Comparison of ENCODE assay signal across 9 cellular contexts in genomic region chr18:57084331-57085298, GRCh38.
DNase-seq lines count a peak whose midpoint lies in the region; ATAC-seq and TF ChIP-seq lines count a peak whose summit lies in the region.
"Had no signal": no experiment of that assay in that cellular context is flagged by ENCODE, and none has a peak within 500 bp of the region (broad histone marks: within the 10 kb centered on the region; RNA-seq: fewer than 3 reads in every experiment).

No MANE protein-coding gene starts in this region.

- H3K4me3 ChIP-seq in CD4-positive, alpha-beta memory T cell (ENCODE audit: low read length in 2 of 2): no peak overlapping the region

- 0 out of 2 replicates have a peak, but pooled peaks have one; percentile 18 for TF ChIP-seq POLR2A in Raji (IDR thresholded peaks at IDR 0.05; ENCODE audit: insufficient read depth, low read depth, low read length)

- CTCF ChIA-PET in CD4-positive, alpha-beta memory T cell (lab: Charles Lee; ENCODE audit: partially characterized antibody): no interaction called here
- CTCF ChIA-PET in activated CD4-positive, alpha-beta T cell treated with anti-CD3 and anti-CD28 coated beads for 36 hours (lab: Charles Lee): no interaction called here

- no peak overlapping the region for H3K27ac ChIP-seq in CD4-positive, alpha-beta memory T cell (ENCODE audit: low read depth, low read length)

- peaks cover 6 to 17% (median 9%) of the 10 kb centered on the region in 4 donors for H3K4me1 Mint-ChIP-seq in CD4-positive, alpha-beta memory T cell
- peaks cover 10% of the 10 kb centered on the region for H3K4me1 Mint-ChIP-seq in activated CD4-positive, alpha-beta T cell treated with anti-CD3 and anti-CD28 coated beads for 36 hours

- H3K27me3 Mint-ChIP-seq in CD4-positive, alpha-beta memory T cell: peaks cover 4 to 10% of the 10 kb centered on the region in 2 donors
- peaks cover 20% of the 10 kb centered on the region for H3K27me3 Mint-ChIP-seq in activated CD4-positive, alpha-beta T cell treated with anti-CD3 and anti-CD28 coated beads for 36 hours

- peak overlapping the region in 2 of 7 donors; percentile 62 to 63 for H3K27ac Mint-ChIP-seq in CD4-positive, alpha-beta memory T cell
- no peak overlapping the region for H3K27ac Mint-ChIP-seq in activated CD4-positive, alpha-beta T cell treated with anti-CD3 and anti-CD28 coated beads for 36 hours

- peaks cover 11% of the 10 kb centered on the region for H3K4me1 ChIP-seq in CD4-positive, alpha-beta memory T cell (ENCODE audit: insufficient read depth, low read length)

- ATAC-seq in GM19043 (IDR thresholded peaks at IDR 0.05; ENCODE audit: low read depth, unreplicated experiment) (peak; percentile 76), HG03060 (IDR thresholded peaks at IDR 0.05; ENCODE audit: low read depth, unreplicated experiment) (peak; percentile 38)
- ATAC-seq in activated CD4-positive, alpha-beta T cell treated with anti-CD3 and anti-CD28 coated beads for 36 hours: no peak

- DNase-seq in CD4-positive, alpha-beta memory T cell: no peak
- no peak for DNase-seq in hippocampal formation (lab: John Stamatoyannopoulos, UW)
- DNase-seq in activated effector memory CD4-positive, alpha-beta T cell treated with anti-CD3 and anti-CD28 coated beads, Interleukin-2, amount 50 U/mL, for 16 hours: no peak
- no peak for DNase-seq in activated CD4-positive, alpha-beta T cell treated with anti-CD3 and anti-CD28 coated beads for 36 hours
- DNase-seq in dedifferentiated amniotic fluid mesenchymal stem cell (ENCODE audit: extremely low spot score): no peak
- DNase-seq: posterior cingulate gyrus had no signal

- no peaks in the 10 kb centered on the region for H3K27me3 ChIP-seq in CD4-positive, alpha-beta memory T cell (ENCODE audit: insufficient read depth, low read length)

- POLR2A ChIA-PET in CD4-positive, alpha-beta memory T cell (lab: Charles Lee; ENCODE audit: partially characterized antibody): no interaction called here
- POLR2A ChIA-PET in activated CD4-positive, alpha-beta T cell treated with anti-CD3 and anti-CD28 coated beads for 36 hours (lab: Charles Lee): no interaction called here

- no peaks in the 10 kb centered on the region for H3K36me3 ChIP-seq in CD4-positive, alpha-beta memory T cell (ENCODE audit: insufficient read depth, low read length)

- peaks cover 0 to 14% (median 3%) of the 10 kb centered on the region in 8 donors for H3K9me3 Mint-ChIP-seq in CD4-positive, alpha-beta memory T cell
- peaks cover 5% of the 10 kb centered on the region for H3K9me3 Mint-ChIP-seq in activated CD4-positive, alpha-beta T cell treated with anti-CD3 and anti-CD28 coated beads for 36 hours (ENCODE audit: low read depth)

- intact Hi-C loops in CD4-positive, alpha-beta memory T cell (cut with micrococcal nuclease): no loop called here
- intact Hi-C loops in activated CD4-positive, alpha-beta T cell treated with anti-CD3 and anti-CD28 coated beads for 36 hours (cut with DNase I, micrococcal nuclease): no loop called here

- no peaks in the 10 kb centered on the region for H3K36me3 Mint-ChIP-seq in CD4-positive, alpha-beta memory T cell
- no peaks in the 10 kb centered on the region for H3K36me3 Mint-ChIP-seq in activated CD4-positive, alpha-beta T cell treated with anti-CD3 and anti-CD28 coated beads for 36 hours (ENCODE audit: low read depth)

- no peaks in the 10 kb centered on the region for H3K9me3 ChIP-seq in CD4-positive, alpha-beta memory T cell (ENCODE audit: control insufficient read depth in 1 of 2, low read length in 2 of 2)

- peak overlapping the region; percentile 56 to 86 (median 79) for H3K4me3 Mint-ChIP-seq in CD4-positive, alpha-beta memory T cell
- H3K4me3 Mint-ChIP-seq in activated CD4-positive, alpha-beta T cell treated with anti-CD3 and anti-CD28 coated beads for 36 hours: no peak overlapping the region
